ENCODE assay signal across 8 cellular contexts in the genomic region with DNA sequence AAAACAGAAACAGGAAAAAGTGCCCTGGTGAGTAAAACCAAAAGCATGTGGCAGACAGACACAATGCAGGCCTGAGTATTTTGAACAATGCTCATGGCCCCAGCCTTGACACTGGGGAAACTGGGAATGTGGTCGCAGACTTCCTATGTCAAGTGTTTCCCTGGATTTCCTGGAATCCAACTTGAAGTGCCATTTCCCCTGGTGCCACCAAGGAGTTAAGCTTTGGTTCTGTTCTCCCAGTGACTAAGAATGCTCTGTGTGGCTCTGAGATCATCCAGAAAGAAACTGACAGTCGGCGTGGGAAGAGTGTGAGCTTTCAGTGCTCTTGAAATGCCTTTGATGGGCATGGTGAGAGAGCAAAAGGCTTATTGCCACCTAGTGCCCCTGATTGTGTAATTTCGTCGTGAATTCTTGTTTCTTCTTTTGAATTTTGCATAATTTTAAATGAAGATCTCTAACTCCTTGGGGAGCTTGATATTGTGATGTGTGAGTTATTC.
DNase-seq lines count a peak whose midpoint lies in the region; ATAC-seq and TF ChIP-seq lines count a peak whose summit lies in the region.

No MANE protein-coding gene starts in this region.

- peaks cover 18% of the 10 kb centered on the region for H3K4me1 Mint-ChIP-seq in activated CD4-positive, alpha-beta T cell treated with anti-CD3 and anti-CD28 coated beads, Interleukin-2, amount 10 ng/mL, durations not matched to agents 7 days and 5 days
- H3K4me1 Mint-ChIP-seq in WTC11: peaks cover 15% of the 10 kb centered on the region

- H3K4me3 ChIP-seq in fibroblast of mammary gland (ENCODE audit: control insufficient read depth, low read depth, low read length): no peak overlapping the region

- DNase-seq in Daoy (ENCODE audit: low read depth) (peak; percentile 67), fibroblast of mammary gland (ENCODE audit: low read depth) (peak; percentile 80), posterior cingulate gyrus (peak in 6 of 10 donors; percentile 29 to 90 (median 52)), WTC11 (ENCODE audit: low spot score) (no peak)
- DNase-seq in activated CD4-positive, alpha-beta T cell treated with anti-CD3 and anti-CD28 coated beads, Interleukin-2, amount 10 ng/mL, durations not matched to agents 7 days and 5 days: peak; percentile 18

- peaks cover 6% of the 10 kb centered on the region for H3K9me3 Mint-ChIP-seq in activated CD4-positive, alpha-beta T cell treated with anti-CD3 and anti-CD28 coated beads, Interleukin-2, amount 10 ng/mL, durations not matched to agents 7 days and 5 days
- no peaks in the 10 kb centered on the region for H3K9me3 Mint-ChIP-seq in WTC11

- no peak overlapping the region for H3K4me3 Mint-ChIP-seq in activated CD4-positive, alpha-beta T cell treated with anti-CD3 and anti-CD28 coated beads, Interleukin-2, amount 10 ng/mL, durations not matched to agents 7 days and 5 days
- no peak overlapping the region for H3K4me3 Mint-ChIP-seq in WTC11

- no peak overlapping the region for H3K27ac Mint-ChIP-seq in activated CD4-positive, alpha-beta T cell treated with anti-CD3 and anti-CD28 coated beads, Interleukin-2, amount 10 ng/mL, durations not matched to agents 7 days and 5 days
- H3K27ac Mint-ChIP-seq in WTC11: no peak overlapping the region

- H3K36me3 Mint-ChIP-seq in activated CD4-positive, alpha-beta T cell treated with anti-CD3 and anti-CD28 coated beads, Interleukin-2, amount 10 ng/mL, durations not matched to agents 7 days and 5 days (ENCODE audit: low read depth): peaks cover 2% of the 10 kb centered on the region
- H3K36me3 Mint-ChIP-seq in WTC11: no peaks in the 10 kb centered on the region

- CTCF ChIA-PET in activated CD4-positive, alpha-beta T cell treated with anti-CD3 and anti-CD28 coated beads, Interleukin-2, amount 10 ng/mL, durations not matched to agents 7 days and 5 days (lab: Charles Lee): interaction anchor here (0.9 to 1.6 kb wide), 7 partner anchors 9 to 117 kb away, joined by 3 to 10 read pairs (median 3); no protein-coding TSS in a partner anchor
- CTCF ChIA-PET in WTC11 (lab: Charles Lee): interaction anchor here (0.7 to 3.1 kb wide), 4 partner anchors 11 to 98 kb away, joined by 3 to 16 read pairs (median 4); no protein-coding TSS in a partner anchor

- POLR2A ChIA-PET in activated CD4-positive, alpha-beta T cell treated with anti-CD3 and anti-CD28 coated beads, Interleukin-2, amount 10 ng/mL, durations not matched to agents 7 days and 5 days (lab: Charles Lee): no interaction called here
- POLR2A ChIA-PET in WTC11 (lab: Charles Lee): no interaction called here

- TF ChIP-seq CTCF in fibroblast of mammary gland (conservative IDR thresholded peaks at IDR 0.05; ENCODE audit: control insufficient read depth, insufficient read depth, low read depth, low read length) (no peak), WTC11 (IDR thresholded peaks at IDR 0.05) (no peak)

- ATAC-seq in WTC11 (no peak), HG03571 (IDR thresholded peaks at IDR 0.05; ENCODE audit: unreplicated experiment) (no peak), HG03439 (IDR thresholded peaks at IDR 0.05; ENCODE audit: unreplicated experiment) (no peak), HG02852 (IDR thresholded peaks at IDR 0.05; ENCODE audit: unreplicated experiment) (no peak)

- intact Hi-C loops in posterior cingulate gyrus (cut with DNase I): no loop called here

- H3K27me3 Mint-ChIP-seq in activated CD4-positive, alpha-beta T cell treated with anti-CD3 and anti-CD28 coated beads, Interleukin-2, amount 10 ng/mL, durations not matched to agents 7 days and 5 days: peaks cover 4% of the 10 kb centered on the region
- H3K27me3 Mint-ChIP-seq in WTC11 (ENCODE audit: low read depth): no peaks in the 10 kb centered on the region; the same call in 1 of the 2 replicates

TF ChIP-seq in WTC11, 78 proteins besides CTCF, POLR2A, EP300 and RAD21:
- no peak for TF ChIP-seq NFYB (CRISPR knock-in tag; conservative IDR thresholded peaks at IDR 0.05; ENCODE audit: low read depth)
- TF ChIP-seq, protein P1, sequence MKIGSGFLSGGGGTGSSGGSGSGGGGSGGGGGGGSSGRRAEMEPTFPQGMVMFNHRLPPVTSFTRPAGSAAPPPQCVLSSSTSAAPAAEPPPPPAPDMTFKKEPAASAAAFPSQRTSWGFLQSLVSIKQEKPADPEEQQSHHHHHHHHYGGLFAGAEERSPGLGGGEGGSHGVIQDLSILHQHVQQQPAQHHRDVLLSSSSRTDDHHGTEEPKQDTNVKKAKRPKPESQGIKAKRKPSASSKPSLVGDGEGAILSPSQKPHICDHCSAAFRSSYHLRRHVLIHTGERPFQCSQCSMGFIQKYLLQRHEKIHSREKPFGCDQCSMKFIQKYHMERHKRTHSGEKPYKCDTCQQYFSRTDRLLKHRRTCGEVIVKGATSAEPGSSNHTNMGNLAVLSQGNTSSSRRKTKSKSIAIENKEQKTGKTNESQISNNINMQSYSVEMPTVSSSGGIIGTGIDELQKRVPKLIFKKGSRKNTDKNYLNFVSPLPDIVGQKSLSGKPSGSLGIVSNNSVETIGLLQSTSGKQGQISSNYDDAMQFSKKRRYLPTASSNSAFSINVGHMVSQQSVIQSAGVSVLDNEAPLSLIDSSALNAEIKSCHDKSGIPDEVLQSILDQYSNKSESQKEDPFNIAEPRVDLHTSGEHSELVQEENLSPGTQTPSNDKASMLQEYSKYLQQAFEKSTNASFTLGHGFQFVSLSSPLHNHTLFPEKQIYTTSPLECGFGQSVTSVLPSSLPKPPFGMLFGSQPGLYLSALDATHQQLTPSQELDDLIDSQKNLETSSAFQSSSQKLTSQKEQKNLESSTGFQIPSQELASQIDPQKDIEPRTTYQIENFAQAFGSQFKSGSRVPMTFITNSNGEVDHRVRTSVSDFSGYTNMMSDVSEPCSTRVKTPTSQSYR (CRISPR knock-in tag; IDR thresholded peaks at IDR 0.05): no peak
TF ChIP-seq in WTC11: peak in this region for 0.
